In the genomic region with DNA sequence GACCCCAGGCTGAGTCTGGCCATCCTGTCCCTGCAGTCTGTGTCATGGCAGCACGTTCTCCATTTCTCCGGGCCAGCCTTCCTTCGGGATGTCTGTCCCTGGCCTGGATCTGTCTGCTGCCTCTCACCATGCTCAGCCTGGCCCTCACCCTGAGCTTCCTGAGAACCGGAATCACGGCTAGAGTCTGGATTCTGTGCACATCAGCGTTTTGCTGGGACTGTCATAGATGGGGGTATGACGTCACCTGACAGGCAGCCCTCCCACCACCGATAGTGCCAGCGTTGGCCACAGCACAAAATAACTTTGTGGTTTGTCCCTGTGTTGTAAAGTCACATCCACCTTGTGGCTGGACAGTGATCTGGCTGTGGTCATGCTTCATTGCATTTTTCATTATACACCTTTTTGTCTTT, we compare ENCODE assay signal across 1 cellular context.
TF ChIP-seq lines count a peak whose summit lies in the region.

No MANE protein-coding gene starts in this region.

TF ChIP-seq in K562, 482 proteins besides CTCF, POLR2A, EP300 and RAD21 (continued from another document):
- TF ChIP-seq, protein P1, sequence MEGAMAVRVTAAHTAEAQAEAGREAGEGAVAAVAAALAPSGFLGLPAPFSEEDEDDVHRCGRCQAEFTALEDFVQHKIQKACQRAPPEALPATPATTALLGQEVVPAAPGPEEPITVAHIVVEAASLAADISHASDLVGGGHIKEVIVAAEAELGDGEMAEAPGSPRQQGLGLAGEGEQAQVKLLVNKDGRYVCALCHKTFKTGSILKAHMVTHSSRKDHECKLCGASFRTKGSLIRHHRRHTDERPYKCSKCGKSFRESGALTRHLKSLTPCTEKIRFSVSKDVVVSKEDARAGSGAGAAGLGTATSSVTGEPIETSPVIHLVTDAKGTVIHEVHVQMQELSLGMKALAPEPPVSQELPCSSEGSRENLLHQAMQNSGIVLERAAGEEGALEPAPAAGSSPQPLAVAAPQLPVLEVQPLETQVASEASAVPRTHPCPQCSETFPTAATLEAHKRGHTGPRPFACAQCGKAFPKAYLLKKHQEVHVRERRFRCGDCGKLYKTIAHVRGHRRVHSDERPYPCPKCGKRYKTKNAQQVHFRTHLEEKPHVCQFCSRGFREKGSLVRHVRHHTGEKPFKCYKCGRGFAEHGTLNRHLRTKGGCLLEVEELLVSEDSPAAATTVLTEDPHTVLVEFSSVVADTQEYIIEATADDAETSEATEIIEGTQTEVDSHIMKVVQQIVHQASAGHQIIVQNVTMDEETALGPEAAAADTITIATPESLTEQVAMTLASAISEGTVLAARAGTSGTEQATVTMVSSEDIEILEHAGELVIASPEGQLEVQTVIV (CRISPR knock-in tag; IDR thresholded peaks at IDR 0.05; ENCODE audit: borderline replicate concordance) = no peak
- TF ChIP-seq, protein P2, sequence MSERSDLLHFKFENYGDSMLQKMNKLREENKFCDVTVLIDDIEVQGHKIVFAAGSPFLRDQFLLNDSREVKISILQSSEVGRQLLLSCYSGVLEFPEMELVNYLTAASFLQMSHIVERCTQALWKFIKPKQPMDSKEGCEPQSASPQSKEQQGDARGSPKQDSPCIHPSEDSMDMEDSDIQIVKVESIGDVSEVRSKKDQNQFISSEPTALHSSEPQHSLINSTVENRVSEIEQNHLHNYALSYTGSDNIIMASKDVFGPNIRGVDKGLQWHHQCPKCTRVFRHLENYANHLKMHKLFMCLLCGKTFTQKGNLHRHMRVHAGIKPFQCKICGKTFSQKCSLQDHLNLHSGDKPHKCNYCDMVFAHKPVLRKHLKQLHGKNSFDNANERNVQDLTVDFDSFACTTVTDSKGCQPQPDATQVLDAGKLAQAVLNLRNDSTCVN (CRISPR knock-in tag; IDR thresholded peaks at IDR 0.05) = no peak
- no peak for TF ChIP-seq ZNF830 (CRISPR knock-in tag; IDR thresholded peaks at IDR 0.05)
- TF ChIP-seq MAFK (IDR thresholded peaks at IDR 0.05; ENCODE audit: low read length) = no peak
- no peak for TF ChIP-seq SMARCA4 (IDR thresholded peaks at IDR 0.05)
- TF ChIP-seq, protein P3, sequence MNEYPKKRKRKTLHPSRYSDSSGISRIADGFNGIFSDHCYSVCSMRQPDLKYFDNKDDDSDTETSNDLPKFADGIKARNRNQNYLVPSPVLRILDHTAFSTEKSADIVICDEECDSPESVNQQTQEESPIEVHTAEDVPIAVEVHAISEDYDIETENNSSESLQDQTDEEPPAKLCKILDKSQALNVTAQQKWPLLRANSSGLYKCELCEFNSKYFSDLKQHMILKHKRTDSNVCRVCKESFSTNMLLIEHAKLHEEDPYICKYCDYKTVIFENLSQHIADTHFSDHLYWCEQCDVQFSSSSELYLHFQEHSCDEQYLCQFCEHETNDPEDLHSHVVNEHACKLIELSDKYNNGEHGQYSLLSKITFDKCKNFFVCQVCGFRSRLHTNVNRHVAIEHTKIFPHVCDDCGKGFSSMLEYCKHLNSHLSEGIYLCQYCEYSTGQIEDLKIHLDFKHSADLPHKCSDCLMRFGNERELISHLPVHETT (CRISPR knock-in tag; conservative IDR thresholded peaks at IDR 0.05 in 1 of 2, IDR thresholded peaks at IDR 0.05 in 1 of 2) = no peak
- peak; percentile 14; the same call in 1 of the 2 replicates for TF ChIP-seq CEBPG (CRISPR knock-in tag; IDR thresholded peaks at IDR 0.05)
- TF ChIP-seq CEBPG (tag; conservative IDR thresholded peaks at IDR 0.05 in 1 of 2, IDR thresholded peaks at IDR 0.05 in 1 of 2) = 0 out of 4 replicates have a peak, but pooled peaks of 1 of the 2 experiments have one; percentile 3
